Comparison of ENCODE assay signal across 9 cellular contexts in genomic region chr13:51781246-51782022, GRCh38. TPM values are rescaled to one million over a fixed set of nuclear protein-coding genes. Genes with fewer than 3 reads are reported as not detected.
DNase-seq lines count a peak whose midpoint lies in the region; ATAC-seq and TF ChIP-seq lines count a peak whose summit lies in the region.
"Had no signal": no experiment of that assay in that cellular context is flagged by ENCODE, and none has a peak within 500 bp of the region (broad histone marks: within the 10 kb centered on the region; RNA-seq: fewer than 3 reads in every experiment).

No MANE protein-coding gene starts in this region.

- H3K27me3 ChIP-seq in H7 (ENCODE audit: control insufficient read depth, insufficient read depth, low read length), result no peaks in the 10 kb centered on the region
- no peaks in the 10 kb centered on the region for H3K27me3 ChIP-seq in suprapubic skin

- WGBS in suprapubic skin, result 72% methylated on average over 15 of the region's 15 CpGs

- H3K27ac ChIP-seq in suprapubic skin, result no peak overlapping the region

- H3K36me3 ChIP-seq in H7 (replicated peaks; ENCODE audit: control insufficient read depth, insufficient read depth, low read length) (no peaks in the 10 kb centered on the region), suprapubic skin (no peaks in the 10 kb centered on the region)

- TF ChIP-seq EP300 in suprapubic skin (IDR thresholded peaks at IDR 0.05), result no peak

- H3K9me3 ChIP-seq in suprapubic skin, result no peaks in the 10 kb centered on the region

- TF ChIP-seq CTCF in suprapubic skin (IDR thresholded peaks at IDR 0.05), result peak in 1 of 2 donors; percentile 44

- peaks cover 21% of the 10 kb centered on the region for H3K4me1 ChIP-seq in suprapubic skin

- H3K4me3 ChIP-seq in H7 (ENCODE audit: insufficient read depth, low read depth, low read length), result no peak overlapping the region
- no peak overlapping the region for H3K4me3 ChIP-seq in suprapubic skin

- ATAC-seq in SK-N-SH treated with all-trans-retinoic acid at 6 μM for 48 hours (peak; percentile 55), GM21360 (IDR thresholded peaks at IDR 0.05; ENCODE audit: unreplicated experiment) (no peak)

- TF ChIP-seq POLR2A in suprapubic skin (IDR thresholded peaks at IDR 0.05), result no peak

- peak; percentile 30 for DNase-seq in EH (ENCODE audit: low read depth)
- DNase-seq in H7, result peak; percentile 72
- peak; percentile 64 for DNase-seq in iPS-NIHi11 (ENCODE audit: low spot score)
- no peak for DNase-seq in suprapubic skin (ENCODE audit: low spot score in 2 of 2)
- DNase-seq in NCI-H1092 (lab: John Stamatoyannopoulos, UW), result no peak
- no peak for DNase-seq in NCI-H1105 treated with DMSO at 0.1 percent for 48 hours (lab: John Stamatoyannopoulos, UW)
- DNase-seq: left cardiac atrium had no signal

TF ChIP-seq in SK-N-SH treated with all-trans-retinoic acid at 6 μM for 48 hours, 23 proteins besides CTCF, POLR2A, EP300 and RAD21:
- no peak for TF ChIP-seq ZNF8 (CRISPR knock-in tag; IDR thresholded peaks at IDR 0.05)
- TF ChIP-seq BACH2 (CRISPR knock-in tag; IDR thresholded peaks at IDR 0.05; ENCODE audit: borderline replicate concordance), result no peak
- no peak for TF ChIP-seq TSHZ2 (CRISPR knock-in tag; IDR thresholded peaks at IDR 0.05)
- TF ChIP-seq TOX (CRISPR knock-in tag; IDR thresholded peaks at IDR 0.05; ENCODE audit: borderline replicate concordance), result no peak
- TF ChIP-seq ZNF565 (CRISPR knock-in tag; conservative IDR thresholded peaks at IDR 0.05; ENCODE audit: low read depth), result no peak
- no peak for TF ChIP-seq ZNF70 (CRISPR knock-in tag; IDR thresholded peaks at IDR 0.05)
- no peak for TF ChIP-seq ESRRG (CRISPR knock-in tag; IDR thresholded peaks at IDR 0.05)
- TF ChIP-seq ISL1 (CRISPR knock-in tag; IDR thresholded peaks at IDR 0.05), result no peak
- no peak for TF ChIP-seq PPARA (CRISPR knock-in tag; IDR thresholded peaks at IDR 0.05; ENCODE audit: borderline replicate concordance)
- no peak for TF ChIP-seq CSRNP3 (CRISPR knock-in tag; IDR thresholded peaks at IDR 0.05)
- no peak for TF ChIP-seq ZC3H10 (CRISPR knock-in tag; IDR thresholded peaks at IDR 0.05)

RNA-seq across cellular contexts. Expression of gene DHRS12, which starts 22.5 kb away (rescaled TPM):
- 7.7 and 7.8 TPM in 2 replicates for total RNA-seq in H7 (2014; rRNA removed; shearing (Covaris generic))
- total RNA-seq in suprapubic skin, result 10 to 100 TPM in 2 of 4 donors, 1 to 10 TPM in 2; 3.5 to 25.8 (median 10.8) TPM

Comparison
In these comparisons a context has a peak if more than half of its experiments do, and no peak if none do; other contexts are left out.
1. DNase-seq: peak in EH (single experiment), H7 (single experiment) and iPS-NIHi11 (single experiment); none in suprapubic skin (0 of 2), NCI-H1092 (single experiment) and NCI-H1105 treated with DMSO at 0.1 percent for 48 hours (single experiment).